Comparison of ENCODE assay signal across 2 cellular contexts in genomic region chr1:204560002-204560401, GRCh38.
TF ChIP-seq lines count a peak whose summit lies in the region.

No MANE protein-coding gene starts in this region.

TF ChIP-seq in HEK293, 187 proteins besides CTCF, POLR2A, EP300 and RAD21:
- TF ChIP-seq SP2 (tag by site-specific recombination; IDR thresholded peaks at IDR 0.05) = 0 out of 2 replicates have a peak, but pooled peaks have one; percentile 10
- peak; percentile 27; the same call in 1 of the 2 replicates for TF ChIP-seq ZFHX2 (tag by site-specific recombination; conservative IDR thresholded peaks at IDR 0.05)
- peak; percentile 87 for TF ChIP-seq SCRT2 (tag by site-specific recombination; IDR thresholded peaks at IDR 0.05)
- TF ChIP-seq ZNF10 (tag by site-specific recombination; IDR thresholded peaks at IDR 0.05) = peak; percentile 10; the same call in 1 of the 2 replicates

TF ChIP-seq in GM12878, 131 proteins besides CTCF, POLR2A, EP300 and RAD21:
- 0 out of 2 replicates have a peak, but pooled peaks have one; percentile 19 for TF ChIP-seq CREM (IDR thresholded peaks at IDR 0.05; ENCODE audit: low read depth)
- peak in 1 of 2 experiments; percentile 58; a peak in 1 of 4 replicates for TF ChIP-seq SRF (IDR thresholded peaks at IDR 0.05; ENCODE audit: low read depth in 2 of 2, low read length in 2 of 2)
- peak; percentile 46; the same call in 1 of the 2 replicates for TF ChIP-seq SPI1 (IDR thresholded peaks at IDR 0.05; ENCODE audit: borderline replicate concordance, insufficient read depth, low read depth, low read length)
